ENCODE assay signal across 8 cellular contexts in genomic region chr1:75203415-75204277, GRCh38.
DNase-seq lines count a peak whose midpoint lies in the region; ATAC-seq, FAIRE-seq and TF ChIP-seq lines count a peak whose summit lies in the region.

No MANE protein-coding gene starts in this region.

- H3K9me3 ChIP-seq in GM12878 (replicated peaks; ENCODE audit: control insufficient read depth, insufficient read depth, low read length), result no peaks in the 10 kb centered on the region
- H3K9me3 ChIP-seq in vagina, result no peaks in the 10 kb centered on the region

- no peaks in the 10 kb centered on the region for H3K4me1 ChIP-seq in GM12878 (ENCODE audit: control insufficient read depth, insufficient read depth, low read length)
- no peaks in the 10 kb centered on the region for H3K4me1 ChIP-seq in vagina

- no peaks in the 10 kb centered on the region for H3K36me3 ChIP-seq in GM12878 (ENCODE audit: control insufficient read depth in 2 of 2, insufficient read depth in 2 of 2, low read length in 1 of 2)
- no peaks in the 10 kb centered on the region for H3K36me3 ChIP-seq in vagina

- ATAC-seq in GM18868 (IDR thresholded peaks at IDR 0.05; ENCODE audit: unreplicated experiment), result peak; percentile 94
- peak; percentile 72 for ATAC-seq in HG03025 (IDR thresholded peaks at IDR 0.05; ENCODE audit: low FRiP score, unreplicated experiment)
- ATAC-seq in GM12878, result peak; percentile 83

- no peak overlapping the region for H3K4me3 ChIP-seq in GM12878
- no peak overlapping the region for H3K4me3 ChIP-seq in vagina

- intact Hi-C loops in GM12878 (cut with micrococcal nuclease; ENCODE audit: unreplicated experiment) (loop anchor here (1.0 kb wide), 1 partner anchor 431 kb away; no protein-coding TSS in a partner anchor), vagina (cut with DNase I) (no loop called here)

- WGBS in GM12878 (ENCODE audit: insufficient coverage, insufficient replicate concordance, low lambda C conversion rate, missing lambda C conversion rate), result 18% methylated on average over 8 of the region's 8 CpGs

- no peak overlapping the region for H2AFZ ChIP-seq in GM12878 (ENCODE audit: control insufficient read depth, low read depth, low read length)

- H4K20me1 ChIP-seq in GM12878 (ENCODE audit: control insufficient read depth, insufficient read depth), result no peaks in the 10 kb centered on the region

- no peak overlapping the region for H3K4me2 ChIP-seq in GM12878 (ENCODE audit: control insufficient read depth, insufficient read depth)

- H3K27me3 ChIP-seq in GM12878 (replicated peaks in 1 of 2; ENCODE audit: control insufficient read depth in 2 of 2, insufficient read depth in 2 of 2, low read length in 1 of 2) (no peaks in the 10 kb centered on the region), vagina (no peaks in the 10 kb centered on the region)

- in situ Hi-C loops in GM12878 (cut with MboI), result no loop called here

- peak; percentile 74 for FAIRE-seq in GM12878 (lab: Jason Lieb, UNC)

- no peaks in the 10 kb centered on the region for H3K79me2 ChIP-seq in GM12878 (ENCODE audit: control insufficient read depth, insufficient read depth, low read length)

- TF ChIP-seq POLR2A in GM12878 (IDR thresholded peaks at IDR 0.05; ENCODE audit: low read depth, low read length) (no peak), vagina (IDR thresholded peaks at IDR 0.05) (no peak)

- CTCF ChIA-PET in GM12878 (lab: Yijun Ruan, JAX), result interaction anchor here (0.8 to 5.3 kb wide), 14 partner anchors 8 to 470 kb away, joined by 3 to 68 read pairs (median 4); no protein-coding TSS in a partner anchor

- TF ChIP-seq CTCF in GM12878 (IDR thresholded peaks at IDR 0.05 in 2 of 3, conservative IDR thresholded peaks at IDR 0.05 in 1 of 3; ENCODE audit: control insufficient read depth in 2 of 3, extremely low read depth in 1 of 3, insufficient read depth in 1 of 3, low read depth in 3 of 3, low read length in 3 of 3), result peak; percentile 62 to 75 (median 74)
- TF ChIP-seq CTCF in vagina (IDR thresholded peaks at IDR 0.05), result peak in 2 of 3 experiments; percentile 45 to 52

- no peak overlapping the region for H3K27ac ChIP-seq in GM12878 (ENCODE audit: control insufficient read depth, insufficient read depth)
- H3K27ac ChIP-seq in vagina, result no peak overlapping the region

- no peak for TF ChIP-seq EP300 in GM12878 (IDR thresholded peaks at IDR 0.05; ENCODE audit: borderline replicate concordance in 1 of 2, control insufficient read depth in 1 of 2, low read depth in 2 of 2, low read length in 2 of 2)

- POLR2A ChIA-PET in GM12878 (lab: Charles Lee), result no interaction called here

- H3K9ac ChIP-seq in GM12878 (ENCODE audit: control insufficient read depth, insufficient read depth, low read length), result no peak overlapping the region

- RAD21 ChIA-PET in GM12878 (lab: Charles Lee; ENCODE audit: unreplicated experiment), result interaction anchor here (1.0 to 4.1 kb wide), 5 partner anchors 426 to 436 kb away, joined by 4 to 44 read pairs (median 5); no protein-coding TSS in a partner anchor

- DNase-seq in COLO668 (lab: John Stamatoyannopoulos, UW; ENCODE audit: unreplicated experiment) (peak; percentile 23), NCI-H2196 (lab: John Stamatoyannopoulos, UW; ENCODE audit: unreplicated experiment) (peak; percentile 29), GM12878 (ENCODE audit: low read depth, low spot score) (peak; percentile 4), kidney glomerular epithelial cell (lab: John Stamatoyannopoulos, UW) (peak; percentile 57), vagina (ENCODE audit: extremely low spot score in 2 of 2) (no peak), GDM1 (lab: John Stamatoyannopoulos, UW) (no peak)

- no TSS peak for BruUV-seq in GM12878 (replicated peaks; lab: Mats Ljungman, UMichigan)

- peak; percentile 85 for TF ChIP-seq RAD21 in GM12878 (IDR thresholded peaks at IDR 0.05; ENCODE audit: insufficient read depth, low read depth, low read length)

- SMC1A ChIA-PET in GM12878 (lab: Charles Lee; ENCODE audit: uncharacterized antibody, unreplicated experiment), result interaction anchor here (0.6 to 4.6 kb wide), 12 partner anchors 16 to 471 kb away, joined by 3 to 49 read pairs (median 4); partner anchors contain the start of genes CRYZ and TYW3

TF ChIP-seq in GM12878, 131 proteins besides CTCF, POLR2A, EP300 and RAD21:
- no peak for TF ChIP-seq SMAD5 (IDR thresholded peaks at IDR 0.05; ENCODE audit: low read depth)
- no peak for TF ChIP-seq BHLHE40 (IDR thresholded peaks at IDR 0.05; ENCODE audit: borderline replicate concordance in 1 of 2, low read depth in 2 of 2, low read length in 1 of 2)
- TF ChIP-seq SMC3 (IDR thresholded peaks at IDR 0.05; ENCODE audit: borderline replicate concordance, low read length), result peak; percentile 71; the same call in 1 of the 2 replicates
- TF ChIP-seq ZBTB33 (IDR thresholded peaks at IDR 0.05), result no peak
- TF ChIP-seq MYB (IDR thresholded peaks at IDR 0.05; ENCODE audit: borderline replicate concordance, low read depth, low read length), result no peak
- no peak for TF ChIP-seq TCF3 (IDR thresholded peaks at IDR 0.05; ENCODE audit: borderline replicate concordance, insufficient read depth, low read depth, low read length)
- no peak for TF ChIP-seq HDAC2 (IDR thresholded peaks at IDR 0.05)
- no peak for TF ChIP-seq GABPA (IDR thresholded peaks at IDR 0.05; ENCODE audit: low read depth)
TF ChIP-seq in GM12878: peak in this region for 1.

Comparison
In these comparisons a context has a peak if more than half of its experiments do, and no peak if none do; other contexts are left out.
1. DNase-seq: peak in COLO668 (single experiment), NCI-H2196 (single experiment), GM12878 (single experiment) and kidney glomerular epithelial cell (single experiment); none in vagina (0 of 2) and GDM1 (single experiment).
2. Peak in every context shown above with its lines, with median percentiles within 50 percentile points of each other: ATAC-seq.